ENCODE assay signal across 17 cellular contexts in the genomic region with DNA sequence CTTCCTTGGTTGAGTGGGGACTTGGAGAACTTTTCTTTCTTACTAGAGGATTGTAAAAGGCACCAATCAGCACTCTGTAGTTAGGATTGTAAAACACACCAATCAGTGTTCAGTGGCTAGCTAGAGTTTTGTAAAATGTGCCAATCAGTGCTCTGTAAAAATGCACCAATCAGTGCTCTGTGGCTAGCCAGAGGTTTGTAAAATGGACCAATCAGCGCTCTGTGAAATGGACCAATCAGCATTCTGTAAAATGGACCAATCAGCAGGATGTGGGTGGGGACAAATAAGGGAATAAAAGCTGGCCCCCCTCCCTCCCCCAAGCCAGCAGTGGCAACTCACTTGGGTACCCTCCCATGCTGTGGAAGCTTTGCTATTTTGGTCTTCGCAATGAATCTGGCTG.
"Had no signal": no experiment of that assay in that cellular context is flagged by ENCODE, and none has a peak within 500 bp of the region (broad histone marks: within the 10 kb centered on the region; RNA-seq: fewer than 3 reads in every experiment).

No MANE protein-coding gene starts in this region.

- H3K9me3 Mint-ChIP-seq: activated CD4-positive, alpha-beta T cell treated with anti-CD3 and anti-CD28 coated beads, Interleukin-2, amount 10 ng/mL, durations not matched to agents 7 days and 5 days; natural killer cell treated with Interleukin-12 subunit alpha and Interleukin-12 subunit beta and Interleukin-15 and Interleukin-18, amount 100 ng/mL, for 72 hours had no signal

- H3K4me3 ChIP-seq: body of pancreas, prostate gland, tibial artery had no signal

- H3K9me3 ChIP-seq: body of pancreas, prostate gland, tibial artery had no signal

- H3K27me3 ChIP-seq: body of pancreas, tibial artery had no signal

- H3K4me3 Mint-ChIP-seq: activated CD4-positive, alpha-beta T cell treated with anti-CD3 and anti-CD28 coated beads, Interleukin-2, amount 10 ng/mL, durations not matched to agents 7 days and 5 days; activated naive CD8-positive, alpha-beta T cell treated with anti-CD3 and anti-CD28 coated beads, Interleukin-2, amount 50 U/mL, for 24 hours; activated T-cell treated with anti-CD3 and anti-CD28 coated beads, Interleukin-2, amount 50 U/mL, for 72 hours; memory B cell; natural killer cell treated with Interleukin-12 subunit alpha and Interleukin-12 subunit beta and Interleukin-15 and Interleukin-18, amount 100 ng/mL, for 72 hours; stimulated activated naive CD8-positive, alpha-beta T cell treated with anti-CD3 and anti-CD28 coated beads, Interleukin-15, Interleukin-2, amounts not matched to agents 100 ng/mL and 50 ng/mL, for 24 hours; T-helper 1 cell treated with Interleukin-12 subunit alpha and Interleukin-12 subunit beta and Interleukin-4 antibody, amounts not matched to agents 30 μg/mL and 1 μg/mL, for 36 hours had no signal

- H3K4me1 ChIP-seq: prostate gland had no signal

- H3K27ac ChIP-seq: body of pancreas, epithelial cell of prostate, prostate gland, tibial artery had no signal

- ATAC-seq: activated naive CD8-positive, alpha-beta T cell treated with anti-CD3 and anti-CD28 coated beads, Interleukin-2, amount 50 U/mL, for 24 hours; activated T-cell treated with anti-CD3 and anti-CD28 coated beads, Interleukin-2, amount 50 U/mL, for 72 hours; body of pancreas; left colon; natural killer cell treated with Interleukin-12 subunit alpha and Interleukin-12 subunit beta and Interleukin-15 and Interleukin-18, amount 100 ng/mL, for 72 hours had no signal

- H3K27ac Mint-ChIP-seq: activated CD4-positive, alpha-beta T cell treated with anti-CD3 and anti-CD28 coated beads, Interleukin-2, amount 10 ng/mL, durations not matched to agents 7 days and 5 days; activated naive CD8-positive, alpha-beta T cell treated with anti-CD3 and anti-CD28 coated beads, Interleukin-2, amount 50 U/mL, for 24 hours; activated T-cell treated with anti-CD3 and anti-CD28 coated beads, Interleukin-2, amount 50 U/mL, for 72 hours; memory B cell; natural killer cell treated with Interleukin-12 subunit alpha and Interleukin-12 subunit beta and Interleukin-15 and Interleukin-18, amount 100 ng/mL, for 72 hours; stimulated activated naive CD8-positive, alpha-beta T cell treated with anti-CD3 and anti-CD28 coated beads, Interleukin-15, Interleukin-2, amounts not matched to agents 100 ng/mL and 50 ng/mL, for 24 hours; T-helper 1 cell treated with Interleukin-12 subunit alpha and Interleukin-12 subunit beta and Interleukin-4 antibody, amounts not matched to agents 30 μg/mL and 1 μg/mL, for 36 hours had no signal

- H3K36me3 ChIP-seq: prostate gland, tibial artery had no signal

- H3K4me1 Mint-ChIP-seq: memory B cell had no signal

- DNase-seq: activated CD4-positive, alpha-beta T cell treated with anti-CD3 and anti-CD28 coated beads, Interleukin-2, amount 10 ng/mL, durations not matched to agents 7 days and 5 days; activated CD4-positive, CD25-positive, alpha-beta regulatory T cell; activated gamma-delta T cell; activated naive CD4-positive, alpha-beta T cell treated with anti-CD3 and anti-CD28 coated beads, Interleukin-2, amount 50 U/mL, for 16 hours; activated naive CD8-positive, alpha-beta T cell treated with anti-CD3 and anti-CD28 coated beads, Interleukin-2, amount 50 U/mL, for 24 hours; activated T-cell treated with anti-CD3 and anti-CD28 coated beads, Interleukin-2, amount 50 U/mL, for 72 hours; body of pancreas; left colon; substantia nigra; T1000; tibial artery had no signal

- H3K27me3 Mint-ChIP-seq: activated naive CD8-positive, alpha-beta T cell treated with anti-CD3 and anti-CD28 coated beads, Interleukin-2, amount 50 U/mL, for 24 hours; natural killer cell treated with Interleukin-12 subunit alpha and Interleukin-12 subunit beta and Interleukin-15 and Interleukin-18, amount 100 ng/mL, for 72 hours had no signal
